18 cellular contexts compared by ENCODE assay signal in the genomic region with DNA sequence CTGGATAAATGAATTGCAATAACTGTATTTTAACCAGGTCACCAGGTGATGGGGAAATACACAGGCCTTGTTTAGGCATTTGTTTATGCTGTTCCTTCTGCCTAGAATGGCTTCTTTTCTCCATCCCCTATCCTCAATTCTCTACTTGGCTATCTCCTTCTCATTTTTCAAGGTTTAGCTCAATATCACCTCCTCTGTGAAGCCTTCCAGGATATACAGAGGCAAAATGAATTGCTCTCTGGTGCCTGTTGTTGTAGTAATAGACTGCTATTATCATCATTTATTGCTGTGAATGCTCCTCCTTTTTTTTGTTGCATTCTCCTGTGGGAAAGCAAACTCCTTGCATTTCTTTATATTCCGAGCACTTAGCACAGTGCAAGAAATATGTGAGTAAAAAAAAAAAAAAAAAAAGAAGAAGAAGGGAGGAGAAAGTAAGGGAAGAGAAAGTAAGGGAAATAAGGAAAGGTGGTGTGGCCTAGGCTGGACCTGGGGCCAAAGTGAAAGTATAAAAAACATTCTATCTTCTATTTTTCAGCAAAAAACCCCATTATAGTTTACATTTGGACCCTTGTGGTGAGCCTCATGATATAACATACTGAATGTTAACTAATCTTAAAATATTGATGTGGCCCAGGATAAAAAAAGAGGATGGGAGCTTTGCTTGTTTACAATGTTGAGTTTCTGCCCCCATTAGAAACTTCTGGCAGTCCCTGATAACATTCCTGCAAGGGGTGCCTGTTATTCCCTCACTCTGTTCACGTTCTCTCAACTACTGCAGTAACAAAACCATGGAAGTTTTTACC. TPM values are rescaled to one million over a fixed set of nuclear protein-coding genes. Genes with fewer than 3 reads are reported as not detected.
A peak's percentile ranks its signal among the peaks of the same experiment; 100 is the strongest.
DNase-seq lines count a peak whose midpoint lies in the region; ATAC-seq and TF ChIP-seq lines count a peak whose summit lies in the region.
"Had no signal": no experiment of that assay in that cellular context is flagged by ENCODE, and none has a peak within 500 bp of the region (broad histone marks: within the 10 kb centered on the region; RNA-seq: fewer than 3 reads in every experiment).

No MANE protein-coding gene starts in this region.

- H3K9me3 Mint-ChIP-seq in activated naive CD4-positive, alpha-beta T cell treated with anti-CD3 and anti-CD28 coated beads for 36 hours, result no peaks in the 10 kb centered on the region
- H3K9me3 Mint-ChIP-seq in activated naive CD8-positive, alpha-beta T cell treated with anti-CD3 and anti-CD28 coated beads, Interleukin-2, amount 10 ng/mL, durations not matched to agents 7 days and 5 days, result no peaks in the 10 kb centered on the region
- H3K9me3 Mint-ChIP-seq in stimulated activated effector memory CD8-positive, alpha-beta T cell treated with anti-CD3 and anti-CD28 coated beads, Interleukin-12 subunit alpha, Interleukin-12 subunit beta, amount 100 ng/mL, for 72 hours, result no peaks in the 10 kb centered on the region
- H3K9me3 Mint-ChIP-seq: CD4-positive, alpha-beta memory T cell; H9 had no signal

- no peak overlapping the region for H3K27ac ChIP-seq in brain microvascular endothelial cell
- H3K27ac ChIP-seq: psoas muscle, RWPE1, testis had no signal

- no peak overlapping the region for H3K4me3 Mint-ChIP-seq in activated naive CD4-positive, alpha-beta T cell treated with anti-CD3 and anti-CD28 coated beads for 36 hours
- H3K4me3 Mint-ChIP-seq in activated naive CD8-positive, alpha-beta T cell treated with anti-CD3 and anti-CD28 coated beads, Interleukin-2, amount 10 ng/mL, durations not matched to agents 7 days and 5 days, result peak overlapping the region; percentile 49
- H3K4me3 Mint-ChIP-seq in stimulated activated effector memory CD8-positive, alpha-beta T cell treated with anti-CD3 and anti-CD28 coated beads, Interleukin-12 subunit alpha, Interleukin-12 subunit beta, amount 100 ng/mL, for 72 hours, result no peak overlapping the region
- H3K4me3 Mint-ChIP-seq: CD4-positive, alpha-beta memory T cell; H9 had no signal

- intact Hi-C loops in activated naive CD4-positive, alpha-beta T cell treated with anti-CD3 and anti-CD28 coated beads for 36 hours (cut with micrococcal nuclease), result loop anchor here (2.0 kb wide), 1 partner anchor 16 kb away; no protein-coding TSS in a partner anchor

- no peaks in the 10 kb centered on the region for H3K27me3 ChIP-seq in brain microvascular endothelial cell (replicated peaks)
- H3K27me3 ChIP-seq: testis had no signal

- H3K4me3 ChIP-seq in NB4 (ENCODE audit: low read depth, low read length), result peak overlapping the region; percentile 11
- no peak overlapping the region for H3K4me3 ChIP-seq in brain microvascular endothelial cell (ENCODE audit: low read depth, low read length)
- H3K4me3 ChIP-seq: psoas muscle, testis had no signal

- CTCF ChIA-PET in activated naive CD4-positive, alpha-beta T cell treated with anti-CD3 and anti-CD28 coated beads for 36 hours (lab: Charles Lee), result interaction anchor here (0.7 to 1.3 kb wide), 2 partner anchors 12 to 189 kb away, joined by 3 read pairs; no protein-coding TSS in a partner anchor

- in situ Hi-C loops in brain microvascular endothelial cell (cut with HindIII; ENCODE audit: low pct_ligation_motif_present, low sequenced_read_pairs), result no loop called here

- POLR2A ChIA-PET in activated naive CD8-positive, alpha-beta T cell treated with anti-CD3 and anti-CD28 coated beads, Interleukin-2, amount 10 ng/mL, durations not matched to agents 7 days and 5 days (lab: Charles Lee), result interaction anchor here (0.7 kb wide), 1 partner anchor 200 kb away, joined by 3 read pairs; no protein-coding TSS in a partner anchor

- TF ChIP-seq POLR2A in NB4 (IDR thresholded peaks at IDR 0.05; ENCODE audit: extremely low read depth, insufficient read length), result no peak

- H3K4me1 Mint-ChIP-seq in activated naive CD4-positive, alpha-beta T cell treated with anti-CD3 and anti-CD28 coated beads for 36 hours (ENCODE audit: low read depth), result peaks cover 35% of the 10 kb centered on the region
- peaks cover 17% of the 10 kb centered on the region for H3K4me1 Mint-ChIP-seq in activated naive CD8-positive, alpha-beta T cell treated with anti-CD3 and anti-CD28 coated beads, Interleukin-2, amount 10 ng/mL, durations not matched to agents 7 days and 5 days
- H3K4me1 Mint-ChIP-seq in stimulated activated effector memory CD8-positive, alpha-beta T cell treated with anti-CD3 and anti-CD28 coated beads, Interleukin-12 subunit alpha, Interleukin-12 subunit beta, amount 100 ng/mL, for 72 hours, result peaks cover 6% of the 10 kb centered on the region

- TF ChIP-seq CTCF in NB4 (IDR thresholded peaks at IDR 0.05; ENCODE audit: low read depth, low read length), result no peak
- no peak for TF ChIP-seq CTCF in brain microvascular endothelial cell (IDR thresholded peaks at IDR 0.05; ENCODE audit: low read depth, low read length, missing control alignments)

- H3K36me3 ChIP-seq in brain microvascular endothelial cell (replicated peaks), result no peaks in the 10 kb centered on the region

- DNase-seq in activated naive CD4-positive, alpha-beta T cell treated with anti-CD3 and anti-CD28 coated beads for 36 hours, result no peak
- no peak for DNase-seq in activated naive CD4-positive, alpha-beta T cell treated with Interleukin-2 at 50 U/mL for 16 hours
- no peak for DNase-seq in NB4 (ENCODE audit: low read depth)
- no peak for DNase-seq in activated naive CD8-positive, alpha-beta T cell treated with anti-CD3 and anti-CD28 coated beads, Interleukin-2, amount 10 ng/mL, durations not matched to agents 7 days and 5 days
- DNase-seq in stimulated activated effector memory CD8-positive, alpha-beta T cell treated with anti-CD3 and anti-CD28 coated beads, Interleukin-12 subunit alpha, Interleukin-12 subunit beta, amount 100 ng/mL, for 72 hours (ENCODE audit: low spot score in 2 of 2), result no peak
- no peak for DNase-seq in brain microvascular endothelial cell
- no peak for DNase-seq in COLO668 (lab: John Stamatoyannopoulos, UW; ENCODE audit: unreplicated experiment)
- no peak for DNase-seq in NCI-H526 (lab: John Stamatoyannopoulos, UW)
- DNase-seq: activated CD4-positive, CD25-positive, alpha-beta regulatory T cell treated with anti-CD3 and anti-CD28 coated beads, Interleukin-2, amount 50 U/mL, for 72 hours; CD4-positive, alpha-beta memory T cell; DMS53; effector CD8-positive, alpha-beta T cell; H9; NCI-H187; psoas muscle; SK-N-SH; testis had no signal

- no peaks in the 10 kb centered on the region for H3K27me3 Mint-ChIP-seq in activated naive CD4-positive, alpha-beta T cell treated with anti-CD3 and anti-CD28 coated beads for 36 hours (ENCODE audit: low read depth)
- no peaks in the 10 kb centered on the region for H3K27me3 Mint-ChIP-seq in activated naive CD8-positive, alpha-beta T cell treated with anti-CD3 and anti-CD28 coated beads, Interleukin-2, amount 10 ng/mL, durations not matched to agents 7 days and 5 days
- H3K27me3 Mint-ChIP-seq: CD4-positive, alpha-beta memory T cell had no signal

- no peak for ATAC-seq in activated naive CD8-positive, alpha-beta T cell treated with anti-CD3 and anti-CD28 coated beads, Interleukin-2, amount 10 ng/mL, durations not matched to agents 7 days and 5 days (ENCODE audit: low read depth)
- ATAC-seq in stimulated activated effector memory CD8-positive, alpha-beta T cell treated with anti-CD3 and anti-CD28 coated beads, Interleukin-12 subunit alpha, Interleukin-12 subunit beta, amount 100 ng/mL, for 72 hours, result no peak
- ATAC-seq: psoas muscle had no signal

- H3K36me3 Mint-ChIP-seq in activated naive CD4-positive, alpha-beta T cell treated with anti-CD3 and anti-CD28 coated beads for 36 hours (ENCODE audit: low read depth), result no peaks in the 10 kb centered on the region
- H3K36me3 Mint-ChIP-seq in activated naive CD8-positive, alpha-beta T cell treated with anti-CD3 and anti-CD28 coated beads, Interleukin-2, amount 10 ng/mL, durations not matched to agents 7 days and 5 days, result peaks cover 2% of the 10 kb centered on the region
- no peaks in the 10 kb centered on the region for H3K36me3 Mint-ChIP-seq in stimulated activated effector memory CD8-positive, alpha-beta T cell treated with anti-CD3 and anti-CD28 coated beads, Interleukin-12 subunit alpha, Interleukin-12 subunit beta, amount 100 ng/mL, for 72 hours
- H3K36me3 Mint-ChIP-seq: CD4-positive, alpha-beta memory T cell had no signal

- H3K27ac Mint-ChIP-seq in activated naive CD4-positive, alpha-beta T cell treated with anti-CD3 and anti-CD28 coated beads for 36 hours, result peak overlapping the region; percentile 42
- H3K27ac Mint-ChIP-seq in activated naive CD8-positive, alpha-beta T cell treated with anti-CD3 and anti-CD28 coated beads, Interleukin-2, amount 10 ng/mL, durations not matched to agents 7 days and 5 days, result peak overlapping the region; percentile 81
- H3K27ac Mint-ChIP-seq in stimulated activated effector memory CD8-positive, alpha-beta T cell treated with anti-CD3 and anti-CD28 coated beads, Interleukin-12 subunit alpha, Interleukin-12 subunit beta, amount 100 ng/mL, for 72 hours, result peak overlapping the region; percentile 45

RNA-seq across cellular contexts. Expression of gene STK26, which starts 6.3 kb away (rescaled TPM):
- total RNA-seq in activated naive CD4-positive, alpha-beta T cell treated with anti-CD3 and anti-CD28 coated beads for 36 hours, result 10 to 100 TPM; 54.0 to 55.6 TPM
- 10 to 100 TPM; 52.7 to 54.0 TPM for total RNA-seq in activated naive CD8-positive, alpha-beta T cell treated with anti-CD3 and anti-CD28 coated beads, Interleukin-2, amount 10 ng/mL, durations not matched to agents 7 days and 5 days
